9 cellular contexts compared by ENCODE assay signal in genomic region chr6:133240511-133241087, GRCh38. TPM values are rescaled to one million over a fixed set of nuclear protein-coding genes. Genes with fewer than 3 reads are reported as not detected.
DNase-seq lines count a peak whose midpoint lies in the region; ATAC-seq and TF ChIP-seq lines count a peak whose summit lies in the region.
"Had no signal": no experiment of that assay in that cellular context is flagged by ENCODE, and none has a peak within 500 bp of the region (broad histone marks: within the 10 kb centered on the region; RNA-seq: fewer than 3 reads in every experiment).

No MANE protein-coding gene starts in this region.

- DNase-seq in HPDE6-E6E7 (ENCODE audit: extremely low spot score) (peak; percentile 54), activated B cell treated with CpG ODN at 0.5 μM for 24 hours (no peak), NCI-H69 (lab: John Stamatoyannopoulos, UW) (no peak), NCI-H1694 (lab: John Stamatoyannopoulos, UW) (no peak)
- peak; percentile 64 for DNase-seq in stimulated activated naive B cell treated with anti-CD40 and anti-IgM and Interleukin-4, amounts not matched to agents 10 μg/mL and 1 μg/mL and 100 μg/mL, for 72 hours
- no peak for DNase-seq in activated CD4-positive, CD25-positive, alpha-beta regulatory T cell treated with anti-CD3 and anti-CD28 coated beads, Interleukin-2, amount 50 U/mL, for 72 hours
- DNase-seq in stimulated activated naive CD4-positive, alpha-beta T cell treated with Interleukin-2 at 50 U/mL for 16 hours (lab: John Stamatoyannopoulos, UW) = no peak

- H3K36me3 Mint-ChIP-seq in activated B cell treated with CpG ODN at 0.5 μM for 24 hours (ENCODE audit: low read depth) = no peaks in the 10 kb centered on the region
- no peaks in the 10 kb centered on the region for H3K36me3 Mint-ChIP-seq in stimulated activated naive B cell treated with anti-CD40 and anti-IgM and Interleukin-4, amounts not matched to agents 10 μg/mL and 1 μg/mL and 100 μg/mL, for 72 hours

- peaks cover 23% of the 10 kb centered on the region for H3K4me1 Mint-ChIP-seq in activated B cell treated with CpG ODN at 0.5 μM for 24 hours
- H3K4me1 Mint-ChIP-seq in stimulated activated naive B cell treated with anti-CD40 and anti-IgM and Interleukin-4, amounts not matched to agents 10 μg/mL and 1 μg/mL and 100 μg/mL, for 72 hours = peaks cover 19 to 30% of the 10 kb centered on the region in 2 donors

- H3K4me3 Mint-ChIP-seq in activated B cell treated with CpG ODN at 0.5 μM for 24 hours = peak overlapping the region; percentile 32
- peak overlapping the region; percentile 74 to 75 for H3K4me3 Mint-ChIP-seq in stimulated activated naive B cell treated with anti-CD40 and anti-IgM and Interleukin-4, amounts not matched to agents 10 μg/mL and 1 μg/mL and 100 μg/mL, for 72 hours

- no peak overlapping the region for H3K9ac ChIP-seq in iPS-18a (ENCODE audit: low read length)

- CTCF ChIA-PET in activated B cell treated with CpG ODN at 0.5 μM for 24 hours (lab: Charles Lee) = no interaction called here

- no peaks in the 10 kb centered on the region for H3K9me3 ChIP-seq in iPS-18a (ENCODE audit: control insufficient read depth, low read depth, low read length)

- H3K27me3 Mint-ChIP-seq in activated B cell treated with CpG ODN at 0.5 μM for 24 hours = peaks cover 40% of the 10 kb centered on the region
- peaks cover 36 to 51% of the 10 kb centered on the region in 2 donors for H3K27me3 Mint-ChIP-seq in stimulated activated naive B cell treated with anti-CD40 and anti-IgM and Interleukin-4, amounts not matched to agents 10 μg/mL and 1 μg/mL and 100 μg/mL, for 72 hours

- peaks cover 68% of the 10 kb centered on the region for H3K27me3 ChIP-seq in iPS-18a (ENCODE audit: control insufficient read depth, insufficient read depth, low read length)

- H3K36me3 ChIP-seq in iPS-18a (ENCODE audit: control insufficient read depth, low read depth, low read length) = no peaks in the 10 kb centered on the region

- ATAC-seq in activated B cell treated with CpG ODN at 0.5 μM for 24 hours (ENCODE audit: low read depth) = no peak
- peak; percentile 89 for ATAC-seq in stimulated activated naive B cell treated with anti-CD40 and anti-IgM and Interleukin-4, amounts not matched to agents 10 μg/mL and 1 μg/mL and 100 μg/mL, for 72 hours (replicated peaks)

- POLR2A ChIA-PET in activated B cell treated with CpG ODN at 0.5 μM for 24 hours (lab: Charles Lee) = no interaction called here

- peaks cover 11% of the 10 kb centered on the region for H3K4me1 ChIP-seq in iPS-18a (ENCODE audit: control insufficient read depth, low read depth, low read length)

- H3K27ac Mint-ChIP-seq in activated B cell treated with CpG ODN at 0.5 μM for 24 hours = no peak overlapping the region
- H3K27ac Mint-ChIP-seq in stimulated activated naive B cell treated with anti-CD40 and anti-IgM and Interleukin-4, amounts not matched to agents 10 μg/mL and 1 μg/mL and 100 μg/mL, for 72 hours = peak overlapping the region; percentile 51

- no peak for TF ChIP-seq CTCF in activated B cell treated with CpG ODN at 0.5 μM for 24 hours (IDR thresholded peaks at IDR 0.05)

- peak overlapping the region; percentile 67 for H3K4me3 ChIP-seq in iPS-18a (ENCODE audit: low read length)

- H3K9me3 Mint-ChIP-seq in activated B cell treated with CpG ODN at 0.5 μM for 24 hours = no peaks in the 10 kb centered on the region
- H3K9me3 Mint-ChIP-seq in stimulated activated naive B cell treated with anti-CD40 and anti-IgM and Interleukin-4, amounts not matched to agents 10 μg/mL and 1 μg/mL and 100 μg/mL, for 72 hours = no peaks in the 10 kb centered on the region

- intact Hi-C loops in activated B cell treated with CpG ODN at 0.5 μM for 24 hours (cut with micrococcal nuclease) = no loop called here

- no peak overlapping the region for H3K27ac ChIP-seq in iPS-18a (ENCODE audit: low read length)

RNA-seq across cellular contexts. Expression of gene EYA4, which starts 0.6 kb away (rescaled TPM):
- total RNA-seq in activated B cell treated with CpG ODN at 0.5 μM for 24 hours = 0.05 and 0.40 TPM in 2 replicates
- total RNA-seq: activated CD8-positive, alpha-beta memory T cell treated with anti-CD3 and anti-CD28 coated beads for 36 hours had no signal

Comparison
In these comparisons a context has a peak if more than half of its experiments do, and no peak if none do; other contexts are left out.
1. DNase-seq: peak in HPDE6-E6E7 (single experiment) and stimulated activated naive B cell treated with anti-CD40 and anti-IgM and Interleukin-4, amounts not matched to agents 10 μg/mL and 1 μg/mL and 100 μg/mL, for 72 hours (single experiment); none in activated B cell treated with CpG ODN at 0.5 μM for 24 hours (single experiment), activated CD4-positive, CD25-positive, alpha-beta regulatory T cell treated with anti-CD3 and anti-CD28 coated beads, Interleukin-2, amount 50 U/mL, for 72 hours (single experiment), NCI-H69 (single experiment), stimulated activated naive CD4-positive, alpha-beta T cell treated with Interleukin-2 at 50 U/mL for 16 hours (single experiment) and NCI-H1694 (single experiment).